ENCODE assay signal across 9 cellular contexts in genomic region chr22:40036591-40037225, GRCh38. TPM values are rescaled to one million over a fixed set of nuclear protein-coding genes. Genes with fewer than 3 reads are reported as not detected.
DNase-seq lines count a peak whose midpoint lies in the region; FAIRE-seq and TF ChIP-seq lines count a peak whose summit lies in the region.
"Had no signal": no experiment of that assay in that cellular context is flagged by ENCODE, and none has a peak within 500 bp of the region (broad histone marks: within the 10 kb centered on the region; RNA-seq: fewer than 3 reads in every experiment).

No MANE protein-coding gene starts in this region.

- TF ChIP-seq CTCF in bronchial epithelial cell (IDR thresholded peaks at IDR 0.05; ENCODE audit: insufficient read depth, low read length, severe bottlenecking), result peak; percentile 82
- peak; percentile 74 for TF ChIP-seq CTCF in kidney (IDR thresholded peaks at IDR 0.05; ENCODE audit: borderline replicate concordance, extremely low read depth, insufficient read depth)

- intact Hi-C loops in kidney (cut with DNase I), result no loop called here

- DNase-seq in NCI-H524 (lab: John Stamatoyannopoulos, UW), result peak; percentile 50 to 83
- DNase-seq in NCI-H524 treated with DMSO at 0.1 percent for 48 hours (lab: John Stamatoyannopoulos, UW), result no peak
- DNase-seq in NCI-H2029 treated with DMSO at 0.1 percent for 48 hours (lab: John Stamatoyannopoulos, UW), result peak; percentile 17
- peak; percentile 69 for DNase-seq in UCSD-AML1 (lab: John Stamatoyannopoulos, UW; ENCODE audit: unreplicated experiment)
- peak; percentile 50 for DNase-seq in bronchial epithelial cell (ENCODE audit: low read depth)
- DNase-seq in kidney, result no peak
- peak; percentile 53 for DNase-seq in stimulated activated CD4-positive, alpha-beta T cell treated with anti-CD3 and anti-CD28 coated beads, Interleukin-2, amount 100 ng/mL, for 48 hours
- no peak for DNase-seq in putamen (ENCODE audit: low spot score)

- H3K4me3 ChIP-seq in bronchial epithelial cell (ENCODE audit: low read depth, low read length) (no peak overlapping the region), kidney (ENCODE audit: low read length in 2 of 2) (no peak overlapping the region)

- no peak for FAIRE-seq in bronchial epithelial cell (lab: Jason Lieb, UNC)
- no peak for FAIRE-seq in kidney (lab: Jason Lieb, UNC)
- FAIRE-seq: endometrium had no signal

- peaks cover 8% of the 10 kb centered on the region for H3K36me3 ChIP-seq in bronchial epithelial cell (ENCODE audit: control insufficient read depth, insufficient read depth, low read length)
- no peaks in the 10 kb centered on the region for H3K36me3 ChIP-seq in kidney (ENCODE audit: control insufficient read depth in 1 of 2, insufficient read depth in 2 of 2, low read length in 2 of 2)

- no peaks in the 10 kb centered on the region for H3K9me3 ChIP-seq in kidney (ENCODE audit: control insufficient read depth in 1 of 2, low read length in 2 of 2)

- H3K9ac ChIP-seq in kidney (ENCODE audit: low read length in 2 of 2), result no peak overlapping the region

- no peaks in the 10 kb centered on the region for H3K27me3 ChIP-seq in bronchial epithelial cell (ENCODE audit: control insufficient read depth, insufficient read depth, low read length)

- peaks cover 17 to 19% of the 10 kb centered on the region in 2 donors for H3K4me1 ChIP-seq in kidney (ENCODE audit: control insufficient read depth in 1 of 2, insufficient read depth in 1 of 2, low read depth in 1 of 2, low read length in 2 of 2)

- H3K27ac ChIP-seq in kidney (ENCODE audit: low read depth in 2 of 2, low read length in 2 of 2), result no peak overlapping the region

RNA-seq across cellular contexts. Expression of gene FAM83F, which starts 42.0 kb away (rescaled TPM):
- total RNA-seq in bronchial epithelial cell, result 22.1 and 27.8 TPM in 2 replicates
- total RNA-seq in kidney, result 13.1 TPM
- 6.8 TPM for polyA plus RNA-seq in kidney (ENCODE audit: insufficient read depth, low read depth, low replicate concordance)

Comparison
In these comparisons a context has a peak if more than half of its experiments do, and no peak if none do; other contexts are left out.
1. DNase-seq: peak in NCI-H524 (2 of 2), NCI-H2029 treated with DMSO at 0.1 percent for 48 hours (single experiment), UCSD-AML1 (single experiment), bronchial epithelial cell (single experiment) and stimulated activated CD4-positive, alpha-beta T cell treated with anti-CD3 and anti-CD28 coated beads, Interleukin-2, amount 100 ng/mL, for 48 hours (2 of 2); none in NCI-H524 treated with DMSO at 0.1 percent for 48 hours (single experiment), kidney (single experiment) and putamen (single experiment).